6 cellular contexts compared by ENCODE assay signal in genomic region chrX:156023002-156023401, GRCh38. TPM values are rescaled to one million over a fixed set of nuclear protein-coding genes. Genes with fewer than 3 reads are reported as not detected.
"Had no signal": no experiment of that assay in that cellular context is flagged by ENCODE, and none has a peak within 500 bp of the region (broad histone marks: within the 10 kb centered on the region; RNA-seq: fewer than 3 reads in every experiment).

No MANE protein-coding gene starts in this region.

RNA-seq across cellular contexts. Expression of gene IL9R, which starts 25.5 kb away (rescaled TPM):
- total RNA-seq: PC-3, Right ventricle myocardium inferior, Right ventricle myocardium superior, SJCRH30, SJSA1, SK-MEL-5 had no signal
